In the genomic region with DNA sequence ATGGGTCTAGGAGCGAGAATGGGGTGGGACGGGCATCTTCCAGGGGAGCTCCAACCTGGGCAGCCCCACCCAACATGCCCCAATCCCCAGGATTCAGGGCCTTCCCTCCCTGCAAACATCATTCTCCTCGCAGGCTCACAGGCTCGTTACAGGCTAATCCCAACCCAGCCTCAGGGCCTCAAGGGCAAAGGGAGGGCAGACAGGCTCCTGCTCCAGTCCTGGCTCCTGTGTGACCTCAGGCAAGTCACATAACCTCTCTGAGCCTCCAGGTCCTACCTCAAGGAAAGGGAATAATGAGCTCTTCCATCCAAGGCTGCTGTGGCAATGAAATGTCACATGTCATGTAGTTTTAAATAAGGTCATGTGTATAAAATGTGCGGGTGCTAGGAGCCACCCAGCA, we compare ENCODE assay signal across 8 cellular contexts.
"Had no signal": no experiment of that assay in that cellular context is flagged by ENCODE, and none has a peak within 500 bp of the region (broad histone marks: within the 10 kb centered on the region; RNA-seq: fewer than 3 reads in every experiment).

No MANE protein-coding gene starts in this region.

- H3K4me3 Mint-ChIP-seq: stimulated activated naive B cell treated with anti-CD40 and anti-IgM and Interleukin-4, amounts not matched to agents 10 μg/mL and 1 μg/mL and 100 μg/mL, for 72 hours had no signal

- H3K27me3 ChIP-seq: tibial artery, uterus had no signal

- H2AFZ ChIP-seq: hepatocyte had no signal

- DNase-seq: esophagus squamous epithelium had no signal

- H3K79me2 ChIP-seq: hepatocyte had no signal

- H3K36me3 Mint-ChIP-seq: stimulated activated naive B cell treated with anti-CD40 and anti-IgM and Interleukin-4, amounts not matched to agents 10 μg/mL and 1 μg/mL and 100 μg/mL, for 72 hours had no signal

- H3K27ac Mint-ChIP-seq: stimulated activated naive B cell treated with anti-CD40 and anti-IgM and Interleukin-4, amounts not matched to agents 10 μg/mL and 1 μg/mL and 100 μg/mL, for 72 hours had no signal

- H3K4me1 ChIP-seq: uterus had no signal

- H3K9me3 ChIP-seq: esophagus squamous epithelium, neutrophil, tibial artery, uterus had no signal

- H3K27ac ChIP-seq: esophagus squamous epithelium, hepatocyte, neutrophil, tibial artery, uterus, VCaP had no signal

- H3K4me2 ChIP-seq: hepatocyte had no signal

- H3K9me3 Mint-ChIP-seq: stimulated activated naive B cell treated with anti-CD40 and anti-IgM and Interleukin-4, amounts not matched to agents 10 μg/mL and 1 μg/mL and 100 μg/mL, for 72 hours had no signal

- H3K36me3 ChIP-seq: esophagus squamous epithelium, neutrophil, tibial artery, uterus had no signal

- H3K4me3 ChIP-seq: esophagus squamous epithelium, hepatocyte, lung, tibial artery, uterus had no signal
